Comparison of ENCODE assay signal across 2 cellular contexts in genomic region chr2:186561467-186562208, GRCh38.
TF ChIP-seq lines count a peak whose summit lies in the region.

No MANE protein-coding gene starts in this region.

TF ChIP-seq in WTC11, 78 proteins besides CTCF, POLR2A, EP300 and RAD21:
- no peak for TF ChIP-seq PRDM15 (CRISPR knock-in tag; IDR thresholded peaks at IDR 0.05)
- TF ChIP-seq ZNF317 (CRISPR knock-in tag; IDR thresholded peaks at IDR 0.05; ENCODE audit: borderline replicate concordance, low read depth), result no peak

TF ChIP-seq in endothelial cell of umbilical vein, 7 proteins besides CTCF, POLR2A, EP300 and RAD21 (continued from another document):
- no peak for TF ChIP-seq MAX (IDR thresholded peaks at IDR 0.05; ENCODE audit: insufficient read depth, insufficient read length)
